ENCODE assay signal across 8 cellular contexts in genomic region chr17:42659079-42659931, GRCh38. TPM values are rescaled to one million over a fixed set of nuclear protein-coding genes. Genes with fewer than 3 reads are reported as not detected.
DNase-seq lines count a peak whose midpoint lies in the region; ATAC-seq, FAIRE-seq and TF ChIP-seq lines count a peak whose summit lies in the region.

Gene TUBG2 (plus strand): TSS chr17:42659284. CDS start chr17:42659504, 220 bp downstream.

- H3K4me3 ChIP-seq in HCT116 (replicated peaks in 1 of 2; ENCODE audit: low read depth in 1 of 2, low read length in 2 of 2) = peak within 1 kb of the TSS; percentile 74 to 76
- H3K4me3 ChIP-seq in keratinocyte (ENCODE audit: control insufficient read depth in 2 of 3, extremely low read depth in 1 of 3, insufficient read depth in 2 of 3, low read depth in 1 of 3, low read length in 3 of 3) = peak within 1 kb of the TSS; percentile 71 to 81 (median 72)

- peak within 1 kb of the TSS; percentile 96 for H3K4me2 ChIP-seq in HCT116 (ENCODE audit: low read length)
- H3K4me2 ChIP-seq in keratinocyte (ENCODE audit: control insufficient read depth, extremely low read depth, insufficient read depth, low read depth, low read length) = peak within 1 kb of the TSS; percentile 85

- dilution Hi-C loops in keratinocyte (cut with MboI; ENCODE audit: extremely low pct_ligation_motif_present, low sequenced_read_pairs) = no loop called here

- CTCF ChIA-PET in HCT116 (lab: Charles Lee) = interaction anchor here (1.0 to 2.5 kb wide), 8 partner anchors 14 to 111 kb away, joined by 3 to 9 read pairs (median 4); partner anchors contain the start of genes PLEKHH3, RETREG3 and TUBG1

- H3K9ac ChIP-seq in HCT116 (ENCODE audit: low read length) (peak within 1 kb of the TSS; percentile 71), keratinocyte (ENCODE audit: control insufficient read depth, extremely low read depth, insufficient read depth, low read length) (peak within 1 kb of the TSS; percentile 76)

- H2AFZ ChIP-seq in HCT116 (ENCODE audit: low read depth, low read length, poor library complexity, severe bottlenecking) (no peak within 1 kb of the TSS), keratinocyte (ENCODE audit: control insufficient read depth, low read length) (peak within 1 kb of the TSS; percentile 95)

- peaks cover 5% of the 10 kb centered on the region for H3K9me1 ChIP-seq in keratinocyte (ENCODE audit: control insufficient read depth, extremely low read depth, insufficient read depth, low read length)

- intact Hi-C loops in HCT116 (cut with micrococcal nuclease) = loop anchor here (5.0 kb wide), 1 partner anchor 37 kb away; no protein-coding TSS in a partner anchor

- TF ChIP-seq POLR2A in HCT116 (IDR thresholded peaks at IDR 0.05; ENCODE audit: borderline replicate concordance, extremely low read depth, insufficient read depth, insufficient read length) = peak; percentile 94

- TF ChIP-seq CTCF in HCT116 (IDR thresholded peaks at IDR 0.05 in 2 of 3, conservative IDR thresholded peaks at IDR 0.05 in 1 of 3; ENCODE audit: borderline replicate concordance in 1 of 3, insufficient read depth in 1 of 3, low read depth in 2 of 3, low read length in 2 of 3) (no peak), keratinocyte (optimal IDR thresholded peaks at IDR 0.05 in 1 of 3, IDR thresholded peaks at IDR 0.05 in 1 of 3, conservative IDR thresholded peaks at IDR 0.05 in 1 of 3; ENCODE audit: extremely low read depth in 1 of 3, insufficient read depth in 2 of 3, low read length in 3 of 3) (no peak)

- H4K20me1 ChIP-seq in HCT116 (ENCODE audit: insufficient read depth) = no peaks in the 10 kb centered on the region
- H4K20me1 ChIP-seq in keratinocyte (ENCODE audit: control insufficient read depth, extremely low read depth, insufficient read depth, low read length) = no peaks in the 10 kb centered on the region

- no peak for FAIRE-seq in keratinocyte (lab: Jason Lieb, UNC)

- POLR2A ChIA-PET in HCT116 (lab: Charles Lee) = interaction anchor here (1.0 to 2.7 kb wide), 4 partner anchors 9 to 36 kb away, joined by 3 to 7 read pairs (median 4); partner anchors contain the start of gene PLEKHH3

- peak within 1 kb of the TSS; percentile 92 for H3K27ac ChIP-seq in HCT116 (ENCODE audit: low read depth, low read length)
- H3K27ac ChIP-seq in keratinocyte (ENCODE audit: control insufficient read depth, insufficient read depth, low read length) = peak within 1 kb of the TSS; percentile 58

- ATAC-seq in HCT116 = peak; percentile 86
- no peak for ATAC-seq in GM21825 (IDR thresholded peaks at IDR 0.05; ENCODE audit: unreplicated experiment)

- no peaks in the 10 kb centered on the region for H3K9me2 ChIP-seq in HCT116 (ENCODE audit: insufficient read depth)

- H3K36me3 ChIP-seq in HCT116 (ENCODE audit: control insufficient read depth in 1 of 2, insufficient read depth in 2 of 2, low read length in 2 of 2) (peaks cover 0 to 3% of the 10 kb centered on the region in 2 experiments; a peak in 1 of 4 replicates), keratinocyte (ENCODE audit: control insufficient read depth in 2 of 2, extremely low read depth in 1 of 2, insufficient read depth in 2 of 2, low read length in 2 of 2) (peaks cover 2 to 11% of the 10 kb centered on the region in 2 experiments)

- H3K27me3 ChIP-seq in HCT116 (ENCODE audit: insufficient read depth, low read length) (no peaks in the 10 kb centered on the region), keratinocyte (ENCODE audit: control insufficient read depth, extremely low read depth, insufficient read depth, low read length) (no peaks in the 10 kb centered on the region)

- H3K79me2 ChIP-seq in HCT116 (ENCODE audit: insufficient read depth, low read length) = no peaks in the 10 kb centered on the region
- H3K79me2 ChIP-seq in keratinocyte (ENCODE audit: control insufficient read depth, insufficient read depth, low read length) = no peaks in the 10 kb centered on the region

- BruUV-seq in HCT116 (replicated peaks; lab: Mats Ljungman, UMichigan) = no TSS peak

- H3K4me1 ChIP-seq in HCT116 (ENCODE audit: control insufficient read depth in 1 of 2, insufficient read depth in 2 of 2, low read length in 2 of 2) (peaks cover 20 to 43% of the 10 kb centered on the region in 2 experiments), keratinocyte (ENCODE audit: control insufficient read depth, extremely low read depth, insufficient read depth, low read length) (peaks cover 22% of the 10 kb centered on the region)

- H3K9me3 ChIP-seq in HCT116 (ENCODE audit: control insufficient read depth in 1 of 2, insufficient read depth in 1 of 2, low read depth in 1 of 2, low read length in 2 of 2) (no peaks in the 10 kb centered on the region; a peak in 1 of 4 replicates), keratinocyte (ENCODE audit: control insufficient read depth, low read depth, low read length) (no peaks in the 10 kb centered on the region)

- RAD21 ChIA-PET in HCT116 (lab: Charles Lee; ENCODE audit: low non-redundant PET in 1 of 2, low total read pairs in 2 of 2, uncharacterized antibody in 2 of 2, unreplicated experiment in 2 of 2) = interaction anchor here in 1 of 2 experiments (1.2 kb wide), 1 partner anchor 9 kb away, joined by 3 read pairs; no protein-coding TSS in a partner anchor

- peak; percentile 82 for DNase-seq in CMK (ENCODE audit: low read depth)
- peak; percentile 80 for DNase-seq in HCT116 (ENCODE audit: low read depth, low spot score)
- DNase-seq in NCI-H2196 treated with DMSO at 0.1 percent for 48 hours (lab: John Stamatoyannopoulos, UW; ENCODE audit: unreplicated experiment) = peak; percentile 66
- peak; percentile 63 for DNase-seq in activated CD4-positive, alpha-beta T cell treated with anti-CD3 and anti-CD28 coated beads for 1 hour
- DNase-seq in cerebellar cortex (ENCODE audit: low spot score) = peak; percentile 89
- DNase-seq in keratinocyte (ENCODE audit: low read depth, low spot score) = peak; percentile 82
- DNase-seq in stimulated activated CD4-positive, alpha-beta T cell treated with anti-CD3 and anti-CD28 coated beads, Interleukin-12 subunit alpha, Interleukin-12 subunit beta, amount 100 ng/mL, for 48 hours (ENCODE audit: low read depth in 2 of 3, low spot score in 1 of 3) = peak; percentile 57 to 77 (median 62)

- no peak for TF ChIP-seq RAD21 in HCT116 (IDR thresholded peaks at IDR 0.05; ENCODE audit: low read depth)

TF ChIP-seq in HCT116, 20 proteins besides CTCF, POLR2A, EP300 and RAD21:
- no peak for TF ChIP-seq JUND (IDR thresholded peaks at IDR 0.05)
- no peak for TF ChIP-seq ELF1 (IDR thresholded peaks at IDR 0.05; ENCODE audit: borderline replicate concordance, low read depth)
- TF ChIP-seq POLR2AphosphoS5 (IDR thresholded peaks at IDR 0.05; ENCODE audit: low read depth, low read length) = peak; percentile 89
- no peak for TF ChIP-seq FOSL1 (IDR thresholded peaks at IDR 0.05; ENCODE audit: low read depth)
- TF ChIP-seq YY1 (IDR thresholded peaks at IDR 0.05; ENCODE audit: extremely low read depth, insufficient replicate concordance, low read depth, low read length) = peak; percentile 84
- TF ChIP-seq SIN3A (IDR thresholded peaks at IDR 0.05; ENCODE audit: low read depth) = 0 out of 2 replicates have a peak, but pooled peaks have one; percentile 29
- TF ChIP-seq EZH2phosphoT487 (IDR thresholded peaks at IDR 0.05; ENCODE audit: borderline replicate concordance) = no peak
- TF ChIP-seq, protein P1, sequence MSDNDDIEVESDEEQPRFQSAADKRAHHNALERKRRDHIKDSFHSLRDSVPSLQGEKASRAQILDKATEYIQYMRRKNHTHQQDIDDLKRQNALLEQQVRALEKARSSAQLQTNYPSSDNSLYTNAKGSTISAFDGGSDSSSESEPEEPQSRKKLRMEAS (IDR thresholded peaks at IDR 0.05) = 0 out of 2 replicates have a peak, but pooled peaks have one; percentile 19
- peak; percentile 74; the same call in 1 of the 2 replicates for TF ChIP-seq ZFX (IDR thresholded peaks at IDR 0.05)
- TF ChIP-seq ATF3 (IDR thresholded peaks at IDR 0.05) = no peak
TF ChIP-seq in HCT116: peak in this region for 5.

RNA-seq across cellular contexts. Expression of gene TUBG2, which starts in this region (rescaled TPM):
- total RNA-seq in HCT116 (2021; ENCODE audit: unreplicated experiment) = 20.9 TPM
- 23.7 and 24.1 TPM in 2 replicates for polyA plus RNA-seq in HCT116 (2012)
- 13.5 to 17.8 TPM (median 14.5 TPM) in 3 replicates for polyA plus RNA-seq in keratinocyte
- 6.1 TPM for polyA plus RNA-seq in keratinocyte (2011; ENCODE audit: low read depth)
- 7.8 and 11.8 TPM in 2 replicates for polyA plus RNA-seq in keratinocyte (2011; cell fraction: cytosol; rRNA removed)
- polyA plus RNA-seq in keratinocyte (2011; cell fraction: nucleus; rRNA removed) = 58.1 and 66.0 TPM in 2 replicates
- 17.2 and 18.2 TPM in 2 replicates for polyA plus RNA-seq in keratinocyte (2012; ENCODE audit: low replicate concordance)
- 9.2 to 20.5 TPM (median 9.6 TPM) in 3 replicates for polyA minus RNA-seq in keratinocyte
- polyA minus RNA-seq in keratinocyte (2011; cell fraction: cytosol; rRNA and poly(A)+ RNA removed) = 6.7 TPM
- polyA minus RNA-seq in keratinocyte (2011; cell fraction: nucleus; rRNA and poly(A)+ RNA removed) = 9.0 and 10.3 TPM in 2 replicates
